In genomic region chr2:53867773-53868172, GRCh38 we compare ENCODE assay signal across 22 cellular contexts. TPM values are rescaled to one million over a fixed set of nuclear protein-coding genes. Genes with fewer than 3 reads are reported as not detected.
"Had no signal": no experiment of that assay in that cellular context is flagged by ENCODE, and none has a peak within 500 bp of the region (broad histone marks: within the 10 kb centered on the region; RNA-seq: fewer than 3 reads in every experiment).

No MANE protein-coding gene starts in this region.

- H3K4me3 ChIP-seq: left ventricle myocardium inferior, lung, ovary, right atrium auricular region, right lobe of liver, smooth muscle cell, tibial nerve, uterus had no signal

- FAIRE-seq: islet of Langerhans had no signal

- H3K4me2 ChIP-seq: smooth muscle cell had no signal

- H3K27ac ChIP-seq: ovary, right atrium auricular region, right lobe of liver, tibial nerve, uterus had no signal

- H3K9me3 ChIP-seq: left ventricle myocardium inferior, ovary, right atrium auricular region, right lobe of liver, tibial nerve, uterus had no signal

- DNase-seq: hypothalamus; immature natural killer cell; left ventricle myocardium inferior; mesendoderm; naive B cell; ovary; right lobe of liver; stimulated activated CD4-positive, alpha-beta T cell treated with anti-CD3 and anti-CD28 coated beads, Interleukin-1b, Interleukin-23, amount 100 ng/mL, for 48 hours; stimulated activated CD4-positive, alpha-beta T cell treated with anti-CD3 and anti-CD28 coated beads, Interleukin-2, amount 100 ng/mL, for 48 hours; stimulated activated CD4-positive, alpha-beta T cell treated with anti-CD3 and anti-CD28 coated beads, Interleukin-4, amount 100 ng/mL, for 4 hours; stimulated activated CD8-positive, alpha-beta memory T cell treated with anti-CD3 and anti-CD28 coated beads, Interleukin-4, amount 100 ng/mL, for 48 hours; stimulated activated naive CD4-positive, alpha-beta T cell treated with Interleukin-2 at 50 U/mL for 16 hours; stimulated activated naive CD8-positive, alpha-beta T cell treated with anti-CD3 and anti-CD28 coated beads, Interleukin-15, amount 100 ng/mL, for 72 hours; substantia nigra; uterus had no signal

- H3K4me1 ChIP-seq: right atrium auricular region, tibial nerve, uterus had no signal

- ATAC-seq: natural killer cell treated with Interleukin-12 subunit alpha and Interleukin-12 subunit beta and Interleukin-15 and Interleukin-18, amount 100 ng/mL, for 72 hours; stimulated activated memory B cell treated with anti-CD40 and anti-IgM and Interleukin-4, amounts not matched to agents 10 μg/mL and 1 μg/mL and 100 μg/mL, for 72 hours; stimulated activated naive CD8-positive, alpha-beta T cell treated with anti-CD3 and anti-CD28 coated beads, Interleukin-15, amount 100 ng/mL, for 72 hours had no signal

- H3K27me3 ChIP-seq: ovary, right atrium auricular region, right lobe of liver, tibial nerve, uterus had no signal

- H3K36me3 ChIP-seq: ovary, uterus had no signal

RNA-seq across cellular contexts. Expression of gene GPR75, which starts 8.0 kb away (rescaled TPM):
- polyA plus RNA-seq: immature natural killer cell had no signal
